Comparison of ENCODE assay signal across 25 cellular contexts in genomic region chr9:133468374-133468773, GRCh38. TPM values are rescaled to one million over a fixed set of nuclear protein-coding genes. Genes with fewer than 3 reads are reported as not detected.
DNase-seq lines count a peak whose midpoint lies in the region; ATAC-seq, FAIRE-seq and TF ChIP-seq lines count a peak whose summit lies in the region.
"Had no signal": no experiment of that assay in that cellular context is flagged by ENCODE, and none has a peak within 500 bp of the region (broad histone marks: within the 10 kb centered on the region; RNA-seq: fewer than 3 reads in every experiment).

No MANE protein-coding gene starts in this region.

- POLR2A ChIA-PET in H1 (lab: Charles Lee; ENCODE audit: partially characterized antibody): interaction anchor here (0.7 to 3.5 kb wide), 10 partner anchors 8 to 124 kb away, joined by 3 to 19 read pairs (median 4); partner anchors contain the start of genes CACFD1, MED22, RPL7A and SLC2A6

- H3K36me3 ChIP-seq in DND-41 (ENCODE audit: insufficient read depth, low read length) (peaks cover 6% of the 10 kb centered on the region; the same call in 1 of the 2 replicates), H1 (ENCODE audit: control insufficient read depth in 2 of 4, insufficient read depth in 4 of 4, low read length in 3 of 4) (peaks cover 0 to 6% (median 0%) of the 10 kb centered on the region in 4 experiments; a peak in 2 of 8 replicates), neuronal stem cell (replicated peaks in 1 of 2; ENCODE audit: control insufficient read depth in 2 of 2, insufficient read depth in 2 of 2, low read length in 2 of 2) (peaks cover 9 to 58% of the 10 kb centered on the region in 2 donors)

- no peak overlapping the region for H3K56ac ChIP-seq in H1 (replicated peaks; ENCODE audit: insufficient read length, low read depth, low read length)

- no peak for TF ChIP-seq EP300 in H1 (IDR thresholded peaks at IDR 0.05; ENCODE audit: borderline replicate concordance in 1 of 2, low read depth in 2 of 2, low read length in 2 of 2)

- no peak overlapping the region for H2AK5ac ChIP-seq in H1 (ENCODE audit: low read depth, low read length)
- no peak overlapping the region for H2AK5ac ChIP-seq in neuronal stem cell (ENCODE audit: low read depth, low read length)

- H2AFZ ChIP-seq in DND-41 (ENCODE audit: low read depth, low read length): no peak overlapping the region
- H2AFZ ChIP-seq in H1 (ENCODE audit: low read length): no peak overlapping the region
- H2AFZ ChIP-seq in neuronal stem cell (ENCODE audit: low read length): no peak overlapping the region

- H4K91ac ChIP-seq in H1 (replicated peaks; ENCODE audit: insufficient read length, low read length) (no peak overlapping the region), neuronal stem cell (ENCODE audit: low read depth, low read length, poor library complexity) (no peak overlapping the region)

- no peak overlapping the region for H2BK5ac ChIP-seq in H1 (ENCODE audit: low read depth, low read length)
- H2BK5ac ChIP-seq in neuronal stem cell (ENCODE audit: low read length): no peak overlapping the region

- intact Hi-C loops in right cardiac atrium (cut with DNase I) (loop anchor here in 1 of 4 donors (10.0 kb wide), 1 partner anchor 54 kb away; the partner anchor contains the start of gene REXO4), Right ventricle myocardium superior (cut with DNase I) (no loop called here)

- H2BK12ac ChIP-seq in H1 (ENCODE audit: low read depth, low read length) (no peak overlapping the region), neuronal stem cell (ENCODE audit: low read length) (no peak overlapping the region)

- H3K4me1 ChIP-seq in right cardiac atrium (ENCODE audit: control insufficient read depth, insufficient read depth, low read length) (no peaks in the 10 kb centered on the region), DND-41 (ENCODE audit: insufficient read depth, low read length) (no peaks in the 10 kb centered on the region), H1 (replicated peaks in 1 of 4; ENCODE audit: control insufficient read depth in 3 of 4, insufficient read depth in 4 of 4, low read length in 3 of 4) (peaks cover 0 to 1% (median 0%) of the 10 kb centered on the region in 4 experiments; a peak in 2 of 7 replicates), neuronal stem cell (ENCODE audit: control insufficient read depth in 2 of 2, insufficient read depth in 1 of 2, low read depth in 1 of 2, low read length in 2 of 2) (peaks cover 0 to 1% of the 10 kb centered on the region in 2 donors)
- H3K4me1 ChIP-seq: BE2C had no signal

- H3K79me1 ChIP-seq in H1 (ENCODE audit: low read depth, low read length) (no peaks in the 10 kb centered on the region; the same call in 1 of the 2 replicates), neuronal stem cell (ENCODE audit: low read depth, low read length) (peaks cover 15% of the 10 kb centered on the region)

- FAIRE-seq in H1 (lab: Jason Lieb, UNC): no peak
- FAIRE-seq: A204.1, D721Med, GM12892 had no signal

- H3K27ac ChIP-seq in right cardiac atrium (ENCODE audit: low read length): no peak overlapping the region
- no peak overlapping the region for H3K27ac ChIP-seq in DND-41 (ENCODE audit: low read length)
- no peak overlapping the region for H3K27ac ChIP-seq in H1 (ENCODE audit: low read depth, low read length)
- no peak overlapping the region for H3K27ac ChIP-seq in neuronal stem cell (replicated peaks; ENCODE audit: low read length)
- H3K27ac ChIP-seq: 22Rv1; BLaER1 treated with 17β-estradiol and CSF1 and Interleukin-3, amounts not matched to agents 10 nM and 100 nM had no signal

- H3K23ac ChIP-seq in H1 (ENCODE audit: insufficient read length) (no peak overlapping the region), neuronal stem cell (ENCODE audit: low read depth, low read length, poor library complexity) (peak overlapping the region; percentile 13)

- H3K4me2 ChIP-seq in DND-41 (ENCODE audit: insufficient read depth, low read length): no peak overlapping the region
- H3K4me2 ChIP-seq in H1 (ENCODE audit: insufficient read depth in 1 of 2, low read depth in 2 of 2, low read length in 2 of 2): no peak overlapping the region
- no peak overlapping the region for H3K4me2 ChIP-seq in neuronal stem cell (ENCODE audit: insufficient read depth, low read length, poor library complexity, severe bottlenecking)
- H3K4me2 ChIP-seq: BLaER1 treated with 17β-estradiol and CSF1 and Interleukin-3, amounts not matched to agents 10 nM and 100 nM had no signal

- no peak overlapping the region for H2BK15ac ChIP-seq in H1 (ENCODE audit: low read length)
- no peak overlapping the region for H2BK15ac ChIP-seq in neuronal stem cell (ENCODE audit: low read length)

- TF ChIP-seq RAD21 in H1 (IDR thresholded peaks at IDR 0.05 in 1 of 2, conservative IDR thresholded peaks at IDR 0.05 in 1 of 2; ENCODE audit: low read depth in 2 of 2, low read length in 2 of 2): no peak

- H3K18ac ChIP-seq in H1 (ENCODE audit: extremely low read depth, low read length) (no peak overlapping the region), neuronal stem cell (ENCODE audit: low read length) (no peak overlapping the region)

- H4K5ac ChIP-seq in H1 (ENCODE audit: insufficient read length, low read depth, low read length): no peak overlapping the region

- no peaks in the 10 kb centered on the region for H3K79me2 ChIP-seq in DND-41 (ENCODE audit: insufficient read depth, low read length)
- no peaks in the 10 kb centered on the region for H3K79me2 ChIP-seq in H1 (ENCODE audit: control insufficient read depth in 1 of 2, insufficient read depth in 2 of 2, low read length in 2 of 2)

- no peaks in the 10 kb centered on the region for H3K23me2 ChIP-seq in H1 (ENCODE audit: low read depth, low read length)

- H2BK20ac ChIP-seq in H1 (ENCODE audit: low read length): no peak overlapping the region

- H3K4ac ChIP-seq in H1 (replicated peaks; ENCODE audit: insufficient read length, low read depth, low read length) (no peak overlapping the region), neuronal stem cell (ENCODE audit: low read length) (no peak overlapping the region)

- H3K27me3 ChIP-seq in right cardiac atrium (ENCODE audit: control insufficient read depth, insufficient read depth) (no peaks in the 10 kb centered on the region), DND-41 (ENCODE audit: insufficient read depth, low read length, poor library complexity) (no peaks in the 10 kb centered on the region), H1 (replicated peaks in 1 of 4; ENCODE audit: control insufficient read depth in 3 of 4, extremely low read depth in 1 of 4, insufficient read depth in 3 of 4, low read length in 3 of 4) (no peaks in the 10 kb centered on the region), neuronal stem cell (ENCODE audit: control insufficient read depth in 3 of 3, insufficient read depth in 3 of 3, low read depth in 1 of 3, low read length in 3 of 3) (no peaks in the 10 kb centered on the region)
- H3K27me3 ChIP-seq: BE2C; BLaER1 treated with 17β-estradiol and CSF1 and Interleukin-3, amounts not matched to agents 10 nM and 100 nM had no signal

- WGBS in right cardiac atrium: 87% methylated on average over 11 of the region's 11 CpGs
- WGBS in H1 (ENCODE audit: extremely low coverage in 1 of 2, insufficient coverage in 1 of 2, insufficient read length in 1 of 2, insufficient replicate concordance in 2 of 2, low coverage in 1 of 2, low lambda C conversion rate in 2 of 2, missing lambda C conversion rate in 1 of 2), 2 experiments: 88% methylated on average over 6 of the region's 11 CpGs; no CpG with 5 or more reads in 1 of the 2 experiments
- WGBS in neuronal stem cell (ENCODE audit: extremely low coverage in 2 of 2, insufficient read length in 2 of 2, insufficient replicate concordance in 1 of 2), 2 donors: no CpG with 5 or more reads among the region's 11 CpGs

- TF ChIP-seq POLR2A in H1 (IDR thresholded peaks at IDR 0.05; ENCODE audit: control extremely low read depth in 1 of 2, low read depth in 2 of 2, low read length in 2 of 2): no peak

- no peak for TF ChIP-seq CTCF in DND-41 (IDR thresholded peaks at IDR 0.05; ENCODE audit: borderline replicate concordance, extremely low read depth, low read length, poor library complexity, severe bottlenecking)
- no peak for TF ChIP-seq CTCF in H1 (IDR thresholded peaks at IDR 0.05; ENCODE audit: control extremely low read depth in 1 of 3, insufficient read depth in 1 of 3, low read depth in 1 of 3, low read length in 3 of 3)

- peak in 1 of 2 donors; percentile 2 for ATAC-seq in right cardiac atrium
- no peak for ATAC-seq in Right ventricle myocardium superior (ENCODE audit: poor library complexity)
- ATAC-seq in DND-41 (ENCODE audit: insufficient read depth, low read depth): 0 out of 3 replicates have a peak, but pooled peaks have one; percentile 2
- no peak for ATAC-seq in HG03280 (IDR thresholded peaks at IDR 0.05; ENCODE audit: unreplicated experiment)

- H4K8ac ChIP-seq in H1 (ENCODE audit: extremely low read depth, insufficient read depth, low read length): peak overlapping the region; percentile 77
- no peak overlapping the region for H4K8ac ChIP-seq in neuronal stem cell (ENCODE audit: low read depth, low read length)

- H3K9me3 ChIP-seq in right cardiac atrium (ENCODE audit: control insufficient read depth, low read length): no peaks in the 10 kb centered on the region
- no peaks in the 10 kb centered on the region for H3K9me3 ChIP-seq in DND-41 (ENCODE audit: insufficient read depth, low read length, severe bottlenecking)
- H3K9me3 ChIP-seq in H1 (ENCODE audit: insufficient read depth in 2 of 2, low read depth in 1 of 2, low read length in 1 of 2): no peaks in the 10 kb centered on the region
- no peaks in the 10 kb centered on the region for H3K9me3 ChIP-seq in neuronal stem cell (replicated peaks in 1 of 2; ENCODE audit: control insufficient read depth in 2 of 2, insufficient read depth in 1 of 2, low read depth in 1 of 2, low read length in 2 of 2)
- H3K9me3 ChIP-seq: BE2C; BLaER1 treated with 17β-estradiol and CSF1 and Interleukin-3, amounts not matched to agents 10 nM and 100 nM had no signal

- H4K20me1 ChIP-seq in DND-41 (ENCODE audit: insufficient read depth, low read length) (peaks cover 4% of the 10 kb centered on the region; the same call in 1 of the 2 replicates), H1 (replicated peaks in 1 of 2; ENCODE audit: control insufficient read depth in 1 of 2, insufficient read depth in 2 of 2, low read length in 2 of 2) (peaks cover 1 to 22% of the 10 kb centered on the region in 2 experiments)

- H3K14ac ChIP-seq in H1 (ENCODE audit: insufficient read length) (no peak overlapping the region), neuronal stem cell (ENCODE audit: low read length) (no peak overlapping the region)

- CTCF ChIA-PET in H1 (lab: Charles Lee; ENCODE audit: partially characterized antibody): interaction anchor here (0.7 to 2.4 kb wide), 6 partner anchors 9 to 62 kb away, joined by 3 to 17 read pairs (median 3); partner anchors contain the start of gene SLC2A6

- H3K4me3 ChIP-seq in right cardiac atrium (ENCODE audit: low read length) (no peak overlapping the region), DND-41 (ENCODE audit: low read depth in 1 of 2, low read length in 2 of 2) (no peak overlapping the region), H1 (ENCODE audit: extremely low read depth in 1 of 4, insufficient read depth in 2 of 4, low read depth in 3 of 4, low read length in 4 of 4) (no peak overlapping the region), neuronal stem cell (ENCODE audit: low read length in 2 of 2) (no peak overlapping the region)
- H3K4me3 ChIP-seq: BLaER1 treated with 17β-estradiol and CSF1 and Interleukin-3, amounts not matched to agents 10 nM and 100 nM had no signal

- H3K9ac ChIP-seq in DND-41 (ENCODE audit: low read depth, low read length) (no peak overlapping the region), H1 (replicated peaks in 1 of 4; ENCODE audit: extremely low read depth in 1 of 4, low read depth in 3 of 4, low read length in 3 of 4) (no peak overlapping the region), neuronal stem cell (ENCODE audit: low read depth, low read length, poor library complexity) (peak overlapping the region; percentile 7)

- H2BK120ac ChIP-seq in H1 (replicated peaks; ENCODE audit: low read depth, low read length) (no peak overlapping the region), neuronal stem cell (ENCODE audit: low read depth, low read length) (no peak overlapping the region)

- DNase-seq in right cardiac atrium: peak in 2 of 3 donors; percentile 28 to 41
- DNase-seq in Right ventricle myocardium superior: no peak
- DNase-seq in DND-41: no peak
- DNase-seq in H1 (ENCODE audit: low read depth in 1 of 2, low spot score in 2 of 2): no peak
- no peak for DNase-seq in neuronal stem cell (ENCODE audit: low spot score)
- DNase-seq in stimulated activated CD4-positive, alpha-beta T cell treated with anti-CD3 and anti-CD28 coated beads, Interleukin-1b, Interleukin-23, amount 100 ng/mL, for 48 hours: no peak
- no peak for DNase-seq in AML-193 (lab: John Stamatoyannopoulos, UW)
- DNase-seq: CD4-positive, alpha-beta T cell; CD8-positive, alpha-beta memory T cell; DMS 273 treated with DMSO at 0.1 percent for 48 hours; DMS79; GF-D8; GOT3; H7; HCEC 1CT had no signal

RNA-seq across cellular contexts. Expression of gene CACFD1, which starts 8.6 kb away (rescaled TPM):
- 10 to 100 TPM; 10.8 to 13.9 (median 13.8) TPM for total RNA-seq in right cardiac atrium
- 12.8 TPM for polyA plus RNA-seq in right cardiac atrium
- 12.9 TPM for total RNA-seq in Right ventricle myocardium superior
- 13.3 and 13.4 TPM in 2 replicates for total RNA-seq in H1 (2021; fragmentation: NEBNext Ultra II Directional; extraction: Animal tissue kit (Norgen Biotek cat#: 25700))
- 15.5 and 23.6 TPM in 2 replicates for polyA plus RNA-seq in H1 (2011; rRNA removed)
- 18.6 TPM for polyA plus RNA-seq in H1 (2011; cell fraction: cytosol; rRNA removed)
- 36.2 TPM for polyA plus RNA-seq in H1 (2011; cell fraction: nucleus; rRNA removed)
- polyA plus RNA-seq in H1 (2012, experiment 1 of 2): 8.1 to 19.8 TPM (median 16.8 TPM) in 4 replicates
- polyA plus RNA-seq in H1 (2012, experiment 2 of 2): 11.4 TPM
- polyA plus RNA-seq in H1 (2013, experiment 1 of 2): 6.8 TPM
- 7.3 TPM for polyA plus RNA-seq in H1 (2013, experiment 2 of 2)
- 15.2 and 20.4 TPM in 2 replicates for polyA minus RNA-seq in H1 (2011; rRNA and poly(A)+ RNA removed)
- 12.6 TPM for polyA minus RNA-seq in H1 (2011; cell fraction: cytosol; rRNA and poly(A)+ RNA removed)
- 33.3 TPM for polyA minus RNA-seq in H1 (2011; cell fraction: nucleus; rRNA and poly(A)+ RNA removed)
- 18.8 TPM for polyA plus RNA-seq in neuronal stem cell (2013, experiment 1 of 2)
- 19.4 TPM for polyA plus RNA-seq in neuronal stem cell (2013, experiment 2 of 2)

RNA-seq across cellular contexts. Expression of gene SLC2A6, which starts 10.5 kb away (rescaled TPM):
- total RNA-seq in right cardiac atrium (1 to 10 TPM; 1.7 to 4.0 (median 3.6) TPM), Right ventricle myocardium superior (2.9 TPM)
- polyA plus RNA-seq in right cardiac atrium (3.7 TPM), H1 (2011; rRNA removed) (17.8 and 18.6 TPM in 2 replicates)
- 16.6 and 17.9 TPM in 2 replicates for total RNA-seq in H1 (2021; fragmentation: NEBNext Ultra II Directional; extraction: Animal tissue kit (Norgen Biotek cat#: 25700))
- polyA plus RNA-seq in H1 (2011; cell fraction: cytosol; rRNA removed): 16.9 TPM
- 22.9 TPM for polyA plus RNA-seq in H1 (2011; cell fraction: nucleus; rRNA removed)
- polyA plus RNA-seq in H1 (2012, experiment 1 of 2): 9.1 to 15.8 TPM (median 14.0 TPM) in 4 replicates
- polyA plus RNA-seq in H1 (2012, experiment 2 of 2): 13.7 TPM
- 21.9 TPM for polyA plus RNA-seq in H1 (2013, experiment 1 of 2)
- 21.5 TPM for polyA plus RNA-seq in H1 (2013, experiment 2 of 2)
- 8.2 and 10.5 TPM in 2 replicates for polyA minus RNA-seq in H1 (2011; rRNA and poly(A)+ RNA removed)
- 13.1 TPM for polyA minus RNA-seq in H1 (2011; cell fraction: cytosol; rRNA and poly(A)+ RNA removed)
- 23.1 TPM for polyA minus RNA-seq in H1 (2011; cell fraction: nucleus; rRNA and poly(A)+ RNA removed)
- polyA plus RNA-seq in neuronal stem cell (2013, experiment 1 of 2): 3.7 TPM
- polyA plus RNA-seq in neuronal stem cell (2013, experiment 2 of 2): 3.8 TPM

RNA-seq across cellular contexts. Expression of gene ADAMTS13, which starts 46.2 kb away (rescaled TPM):
- 1 to 10 TPM; 2.1 to 4.1 (median 3.5) TPM for total RNA-seq in right cardiac atrium
- polyA plus RNA-seq in right cardiac atrium: 4.6 TPM
- 2.8 TPM for total RNA-seq in Right ventricle myocardium superior
- 5.1 and 5.8 TPM in 2 replicates for total RNA-seq in H1 (2021; fragmentation: NEBNext Ultra II Directional; extraction: Animal tissue kit (Norgen Biotek cat#: 25700))
- polyA plus RNA-seq in H1 (2011; rRNA removed): 4.4 and 6.6 TPM in 2 replicates
- polyA plus RNA-seq in H1 (2011; cell fraction: cytosol; rRNA removed): 7.0 TPM
- polyA plus RNA-seq in H1 (2011; cell fraction: nucleus; rRNA removed): 44.8 TPM
- 6.3 to 11.9 TPM (median 9.7 TPM) in 4 replicates for polyA plus RNA-seq in H1 (2012, experiment 1 of 2)
- 3.8 TPM for polyA plus RNA-seq in H1 (2012, experiment 2 of 2)
- polyA plus RNA-seq in H1 (2013, experiment 1 of 2): 2.4 TPM
- polyA plus RNA-seq in H1 (2013, experiment 2 of 2): 2.8 TPM
- 1.5 and 2.2 TPM in 2 replicates for polyA minus RNA-seq in H1 (2011; rRNA and poly(A)+ RNA removed)
- 2.0 TPM for polyA minus RNA-seq in H1 (2011; cell fraction: cytosol; rRNA and poly(A)+ RNA removed)
- polyA minus RNA-seq in H1 (2011; cell fraction: nucleus; rRNA and poly(A)+ RNA removed): 5.4 TPM
- polyA plus RNA-seq in neuronal stem cell (2013, experiment 1 of 2): 4.0 TPM
- 3.9 TPM for polyA plus RNA-seq in neuronal stem cell (2013, experiment 2 of 2)
- polyA plus RNA-seq: CD14-positive monocyte had no signal

RNA-seq across cellular contexts. Expression of gene REXO4, which starts 50.6 kb away (rescaled TPM):
- 10 to 100 TPM; 11.9 to 16.3 (median 15.0) TPM for total RNA-seq in right cardiac atrium
- 10.5 TPM for polyA plus RNA-seq in right cardiac atrium
- 18.0 TPM for total RNA-seq in Right ventricle myocardium superior
- 37.7 and 38.3 TPM in 2 replicates for total RNA-seq in H1 (2021; fragmentation: NEBNext Ultra II Directional; extraction: Animal tissue kit (Norgen Biotek cat#: 25700))
- polyA plus RNA-seq in H1 (2011; rRNA removed): 19.1 and 27.2 TPM in 2 replicates
- polyA plus RNA-seq in H1 (2011; cell fraction: cytosol; rRNA removed): 32.0 TPM
- 25.6 TPM for polyA plus RNA-seq in H1 (2011; cell fraction: nucleus; rRNA removed)
- 29.8 to 38.9 TPM (median 35.9 TPM) in 4 replicates for polyA plus RNA-seq in H1 (2012, experiment 1 of 2)
- polyA plus RNA-seq in H1 (2012, experiment 2 of 2): 16.3 TPM
- 33.0 TPM for polyA plus RNA-seq in H1 (2013, experiment 1 of 2)
- 32.0 TPM for polyA plus RNA-seq in H1 (2013, experiment 2 of 2)
- polyA minus RNA-seq in H1 (2011; rRNA and poly(A)+ RNA removed): 16.0 and 19.0 TPM in 2 replicates
- polyA minus RNA-seq in H1 (2011; cell fraction: cytosol; rRNA and poly(A)+ RNA removed): 18.6 TPM
- polyA minus RNA-seq in H1 (2011; cell fraction: nucleus; rRNA and poly(A)+ RNA removed): 12.3 TPM
- 29.0 TPM for polyA plus RNA-seq in neuronal stem cell (2013, experiment 1 of 2)
- polyA plus RNA-seq in neuronal stem cell (2013, experiment 2 of 2): 28.1 TPM

RNA-seq across cellular contexts. Expression of gene MYMK, which starts 56.4 kb away (rescaled TPM):
- total RNA-seq in right cardiac atrium (not detected), Right ventricle myocardium superior (not detected)
- polyA plus RNA-seq in right cardiac atrium (not detected), H1 (2011; rRNA removed) (0.30 TPM in 1 of 2 replicates, not detected in the other)
- not detected in 2 replicates for total RNA-seq in H1 (2021; fragmentation: NEBNext Ultra II Directional; extraction: Animal tissue kit (Norgen Biotek cat#: 25700))
- polyA plus RNA-seq in H1 (2011; cell fraction: cytosol; rRNA removed): 0.23 TPM
- 0.30 TPM for polyA plus RNA-seq in H1 (2011; cell fraction: nucleus; rRNA removed)
- polyA plus RNA-seq in H1 (2012, experiment 1 of 2): not detected in 4 replicates
- not detected for polyA plus RNA-seq in H1 (2012, experiment 2 of 2)
- polyA plus RNA-seq in H1 (2013, experiment 1 of 2): not detected
- 0.09 TPM for polyA plus RNA-seq in H1 (2013, experiment 2 of 2)
- not detected in 2 replicates for polyA minus RNA-seq in H1 (2011; rRNA and poly(A)+ RNA removed)
- polyA minus RNA-seq in H1 (2011; cell fraction: cytosol; rRNA and poly(A)+ RNA removed): not detected
- polyA minus RNA-seq in H1 (2011; cell fraction: nucleus; rRNA and poly(A)+ RNA removed): not detected
- not detected for polyA plus RNA-seq in neuronal stem cell (2013, experiment 1 of 2)
- not detected for polyA plus RNA-seq in neuronal stem cell (2013, experiment 2 of 2)
- total RNA-seq: CD4-positive, alpha-beta T cell; CD8-positive, alpha-beta memory T cell; Daoy; H7 had no signal
- polyA plus RNA-seq: AG04450; CD14-positive monocyte; CD8-positive, alpha-beta memory T cell had no signal

Comparison
In these comparisons a context has a peak if more than half of its experiments do, and no peak if none do; other contexts are left out.
1. DNase-seq: peak in right cardiac atrium (2 of 3); none in Right ventricle myocardium superior (single experiment), DND-41 (single experiment), H1 (0 of 2), neuronal stem cell (single experiment), stimulated activated CD4-positive, alpha-beta T cell treated with anti-CD3 and anti-CD28 coated beads, Interleukin-1b, Interleukin-23, amount 100 ng/mL, for 48 hours (single experiment) and AML-193 (0 of 2).